ENCODE assay signal across 15 cellular contexts in genomic region chr5:68544091-68544655, GRCh38.
"Had no signal": no experiment of that assay in that cellular context is flagged by ENCODE, and none has a peak within 500 bp of the region (broad histone marks: within the 10 kb centered on the region; RNA-seq: fewer than 3 reads in every experiment).

No MANE protein-coding gene starts in this region.

- H3K27ac ChIP-seq: left lung, right lobe of liver, upper lobe of right lung had no signal

- H3K9me3 ChIP-seq: left lung, right lobe of liver, upper lobe of right lung had no signal

- ATAC-seq: left lung, natural killer cell, upper lobe of right lung had no signal

- H3K4me2 ChIP-seq: smooth muscle cell had no signal

- H3K4me1 ChIP-seq: left lung, right lobe of liver, upper lobe of right lung had no signal

- H3K27me3 ChIP-seq: left lung, right lobe of liver, upper lobe of right lung had no signal

- H3K36me3 ChIP-seq: left lung, right lobe of liver, upper lobe of right lung had no signal

- H3K4me3 ChIP-seq: left lung, right lobe of liver, smooth muscle cell, upper lobe of right lung had no signal

- DNase-seq: activated CD4-positive, alpha-beta T cell treated with anti-CD3 and anti-CD28 coated beads, Interleukin-2, amount 10 ng/mL, durations not matched to agents 24 days and 14 days; activated CD4-positive, CD25-positive, alpha-beta regulatory T cell; activated naive CD4-positive, alpha-beta T cell; activated naive CD8-positive, alpha-beta T cell treated with anti-CD3 and anti-CD28 coated beads, Interleukin-2, amount 10 ng/mL, durations not matched to agents 7 days and 5 days; effector memory CD4-positive, alpha-beta T cell; left lung; natural killer cell; occipital lobe; right lobe of liver; stimulated activated CD4-positive, alpha-beta T cell treated with anti-CD3 and anti-CD28 coated beads, Interleukin-4, amount 100 ng/mL, for 4 hours; stimulated activated CD8-positive, alpha-beta memory T cell treated with anti-CD3 and anti-CD28 coated beads, Interleukin-4, amount 100 ng/mL, for 48 hours; stimulated activated naive CD4-positive, alpha-beta T cell treated with Interleukin-2 at 50 U/mL for 16 hours; SW 1271; upper lobe of right lung had no signal
